ENCODE assay signal across 27 cellular contexts in genomic region chr1:185353124-185353523, GRCh38. TPM values are rescaled to one million over a fixed set of nuclear protein-coding genes. Genes with fewer than 3 reads are reported as not detected.
DNase-seq lines count a peak whose midpoint lies in the region; ATAC-seq, FAIRE-seq and TF ChIP-seq lines count a peak whose summit lies in the region.
"Had no signal": no experiment of that assay in that cellular context is flagged by ENCODE, and none has a peak within 500 bp of the region (broad histone marks: within the 10 kb centered on the region; RNA-seq: fewer than 3 reads in every experiment).

No MANE protein-coding gene starts in this region.

- no peaks in the 10 kb centered on the region for H3K27me3 Mint-ChIP-seq in chondrocyte (ENCODE audit: low read depth)
- no peaks in the 10 kb centered on the region for H3K27me3 Mint-ChIP-seq in mesothelial cell of epicardium (ENCODE audit: low read depth)
- H3K27me3 Mint-ChIP-seq in osteocyte (ENCODE audit: unreplicated experiment): no peaks in the 10 kb centered on the region

- H3K4me3 Mint-ChIP-seq in chondrocyte (ENCODE audit: unreplicated experiment): no peak overlapping the region
- H3K4me3 Mint-ChIP-seq in mesothelial cell of epicardium: no peak overlapping the region
- no peak overlapping the region for H3K4me3 Mint-ChIP-seq in osteocyte (ENCODE audit: unreplicated experiment)
- H3K4me3 Mint-ChIP-seq: CD14-positive monocyte; CD8-positive, alpha-beta memory T cell had no signal

- H3K4me1 Mint-ChIP-seq in chondrocyte (ENCODE audit: low read depth) (peaks cover 37% of the 10 kb centered on the region), mesothelial cell of epicardium (peaks cover 37% of the 10 kb centered on the region), osteocyte (ENCODE audit: unreplicated experiment) (peaks cover 37% of the 10 kb centered on the region)
- H3K4me1 Mint-ChIP-seq: CD14-positive monocyte; CD8-positive, alpha-beta memory T cell had no signal

- no peak for FAIRE-seq in D721Med (lab: Jason Lieb, UNC)
- FAIRE-seq: GM12892, HTR-8/SVneo, RCC 7860 had no signal

- DNase-seq in LHCN-M2 (ENCODE audit: low read depth) (peak; percentile 87), chondrocyte (ENCODE audit: low spot score) (no peak), mesothelial cell of epicardium (ENCODE audit: low spot score in 2 of 2, unreplicated experiment in 2 of 2) (no peak), osteocyte (ENCODE audit: extremely low spot score, unreplicated experiment) (no peak), D721Med (ENCODE audit: insufficient read length, low spot score) (no peak)
- DNase-seq: 8988T; ACHN; BE2C; CD8-positive, alpha-beta memory T cell; DMS153; DND-41; H7; KBM-7; MG63; NCI-H1105 treated with DMSO at 0.1 percent for 48 hours; NCI-H146; NCI-H1930; NCI-H2107; NCI-H524; NCI-H748 treated with DMSO at 0.1 percent for 48 hours; SIG-M5 had no signal

- H3K27ac Mint-ChIP-seq in chondrocyte (ENCODE audit: unreplicated experiment) (peak overlapping the region; percentile 66), mesothelial cell of epicardium (peak overlapping the region; percentile 14), osteocyte (ENCODE audit: unreplicated experiment) (peak overlapping the region; percentile 69)
- H3K27ac Mint-ChIP-seq: CD14-positive monocyte; CD8-positive, alpha-beta memory T cell had no signal

- TF ChIP-seq CTCF in chondrocyte (IDR thresholded peaks at IDR 0.05): no peak
- TF ChIP-seq CTCF in mesothelial cell of epicardium (IDR thresholded peaks at IDR 0.05; ENCODE audit: unreplicated experiment): no peak
- no peak for TF ChIP-seq CTCF in osteocyte (IDR thresholded peaks at IDR 0.05)
- TF ChIP-seq CTCF in D721Med (IDR thresholded peaks at IDR 0.05; ENCODE audit: insufficient read depth, missing control alignments): no peak

- H3K36me3 Mint-ChIP-seq in chondrocyte (ENCODE audit: low read depth) (no peaks in the 10 kb centered on the region), mesothelial cell of epicardium (no peaks in the 10 kb centered on the region), osteocyte (ENCODE audit: unreplicated experiment) (no peaks in the 10 kb centered on the region)
- H3K36me3 Mint-ChIP-seq: CD14-positive monocyte had no signal

- no peak for ATAC-seq in GM19467 (IDR thresholded peaks at IDR 0.05; ENCODE audit: unreplicated experiment)
- no peak for ATAC-seq in GM18520 (IDR thresholded peaks at IDR 0.05; ENCODE audit: unreplicated experiment)

- no peaks in the 10 kb centered on the region for H3K9me3 Mint-ChIP-seq in chondrocyte (ENCODE audit: low read depth)
- no peaks in the 10 kb centered on the region for H3K9me3 Mint-ChIP-seq in mesothelial cell of epicardium
- peaks cover 4% of the 10 kb centered on the region for H3K9me3 Mint-ChIP-seq in osteocyte (ENCODE audit: unreplicated experiment)
- H3K9me3 Mint-ChIP-seq: CD8-positive, alpha-beta memory T cell had no signal

RNA-seq across cellular contexts. Expression of gene IVNS1ABP, which starts 36.1 kb away (rescaled TPM):
- total RNA-seq in LHCN-M2 (2014; rRNA removed) (73.6 and 85.0 TPM in 2 replicates), chondrocyte (121 to 314 TPM (median 123 TPM) in 3 replicates), mesothelial cell of epicardium (162 to 167 TPM (median 166 TPM) in 3 replicates), osteocyte (123 and 130 TPM in 2 replicates)
- 25.0 TPM for polyA plus RNA-seq in LHCN-M2 (2012)

Comparison
In these comparisons a context has a peak if more than half of its experiments do, and no peak if none do; other contexts are left out.
1. H3K27ac Mint-ChIP-seq: peak in every context shown above with its lines; median percentile 69 in osteocyte; 66 in chondrocyte; 14 in mesothelial cell of epicardium.